ENCODE assay signal across 21 cellular contexts in genomic region chr19:45819769-45820168, GRCh38. TPM values are rescaled to one million over a fixed set of nuclear protein-coding genes. Genes with fewer than 3 reads are reported as not detected.
"Had no signal": no experiment of that assay in that cellular context is flagged by ENCODE, and none has a peak within 500 bp of the region (broad histone marks: within the 10 kb centered on the region; RNA-seq: fewer than 3 reads in every experiment).

No MANE protein-coding gene starts in this region.

- H3K27ac ChIP-seq: ascending aorta, dorsolateral prefrontal cortex, gastrocnemius medialis, lower lobe of right lung, ovary, right lobe of liver, tibial artery, vagina had no signal

- H3K27me3 Mint-ChIP-seq: activated CD4-positive, alpha-beta memory T cell treated with anti-CD3 and anti-CD28 coated beads for 36 hours; T-cell had no signal

- H3K9me3 ChIP-seq: ascending aorta, gastrocnemius medialis, lower lobe of right lung, ovary, right lobe of liver, tibial artery, vagina had no signal

- H3K4me3 ChIP-seq: ascending aorta, dorsolateral prefrontal cortex, gastrocnemius medialis, lower lobe of right lung, ovary, right lobe of liver, tibial artery, vagina had no signal

- H3K9me3 Mint-ChIP-seq: activated CD4-positive, alpha-beta memory T cell treated with anti-CD3 and anti-CD28 coated beads for 36 hours; activated T-cell treated with anti-CD3 and anti-CD28 coated beads, Interleukin-2, amount 50 U/mL, for 4 hours; endodermal cell; T-cell had no signal

- H3K27ac Mint-ChIP-seq: activated CD4-positive, alpha-beta memory T cell treated with anti-CD3 and anti-CD28 coated beads for 36 hours; T-cell had no signal

- H3K36me3 ChIP-seq: ovary had no signal

- H3K27me3 ChIP-seq: ascending aorta, dorsolateral prefrontal cortex, ovary, right lobe of liver, vagina had no signal

- H3K4me3 Mint-ChIP-seq: activated CD4-positive, alpha-beta memory T cell treated with anti-CD3 and anti-CD28 coated beads for 36 hours; activated T-cell treated with anti-CD3 and anti-CD28 coated beads, Interleukin-2, amount 50 U/mL, for 4 hours; endodermal cell; T-cell had no signal

- DNase-seq: activated CD4-positive, alpha-beta memory T cell treated with anti-CD3 and anti-CD28 coated beads for 36 hours; activated CD4-positive, alpha-beta T cell treated with anti-CD3 and anti-CD28 coated beads for 1 hour; activated effector memory CD4-positive, alpha-beta T cell treated with anti-CD3 and anti-CD28 coated beads, Interleukin-2, amount 50 U/mL, for 16 hours; activated T-cell treated with anti-CD3 and anti-CD28 coated beads, Interleukin-2, amount 50 U/mL, for 4 hours; dorsolateral prefrontal cortex; erythroblast; gastrocnemius medialis; left colon; lower lobe of right lung; ovary; right lobe of liver; T-cell; T-helper 9 cell; tibial artery had no signal

- ATAC-seq: activated T-cell treated with anti-CD3 and anti-CD28 coated beads, Interleukin-2, amount 50 U/mL, for 4 hours; gastrocnemius medialis; left colon; lower lobe of right lung; right lobe of liver; T-cell had no signal

- H3K4me1 ChIP-seq: right lobe of liver had no signal

RNA-seq across cellular contexts. Expression of gene RSPH6A, which starts 4.7 kb away (rescaled TPM):
- total RNA-seq: ascending aorta, bronchial epithelial cell, cerebellum, gastrocnemius medialis, right lobe of liver, vagina had no signal
- polyA plus RNA-seq: neural cell, ovary had no signal

RNA-seq across cellular contexts. Expression of gene FOXA3, which starts 44.4 kb away (rescaled TPM):
- total RNA-seq: ascending aorta, bronchial epithelial cell, cerebellum, gastrocnemius medialis, pulmonary artery endothelial cell, vagina had no signal
- polyA plus RNA-seq: neural cell had no signal
